Comparison of ENCODE assay signal across 26 cellular contexts in the genomic region with DNA sequence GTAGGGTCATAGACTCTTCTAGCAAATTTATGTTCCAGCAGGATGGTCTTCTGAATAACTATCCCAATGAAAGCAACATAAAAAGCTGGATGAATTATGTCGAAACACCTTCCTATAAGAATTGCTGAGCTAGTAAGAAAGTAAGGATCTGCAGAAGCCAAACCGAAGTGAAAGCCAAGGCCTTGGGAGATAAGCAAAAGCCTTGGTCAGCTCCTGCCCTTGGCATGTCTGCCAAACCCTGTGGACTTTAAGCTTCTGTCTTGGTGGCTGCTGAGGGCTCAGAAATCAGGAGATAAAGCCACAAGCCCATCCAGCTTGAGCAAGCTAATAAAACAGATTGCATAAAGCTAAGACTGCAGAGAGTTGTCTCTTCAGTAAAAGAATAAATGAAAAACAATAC.
"Had no signal": no experiment of that assay in that cellular context is flagged by ENCODE, and none has a peak within 500 bp of the region (broad histone marks: within the 10 kb centered on the region; RNA-seq: fewer than 3 reads in every experiment).

No MANE protein-coding gene starts in this region.

- H3K9me3 ChIP-seq: colonic mucosa, esophagus squamous epithelium, gastrocnemius medialis, lower lobe of right lung had no signal

- H3K27ac ChIP-seq: colonic mucosa, epithelial cell of prostate, esophagus squamous epithelium, gastrocnemius medialis, heart right ventricle, left lung, lower lobe of right lung had no signal

- DNase-seq: colonic mucosa; cortex of kidney; effector CD8-positive, alpha-beta T cell; effector memory CD8-positive, alpha-beta T cell; endodermal cell; erythroblast; esophagus squamous epithelium; foreskin fibroblast; foreskin melanocyte; gastrocnemius medialis; glutamatergic neuron; head of caudate nucleus; heart right ventricle; hippocampal formation; left cardiac atrium; left lung; left ventricle myocardium superior; lower lobe of right lung; mesendoderm; midbrain; naive B cell had no signal

- H3K27me3 ChIP-seq: colonic mucosa, esophagus squamous epithelium, gastrocnemius medialis, heart right ventricle, left lung had no signal

- ATAC-seq: effector memory CD8-positive, alpha-beta T cell; esophagus mucosa; gastrocnemius medialis; heart right ventricle; left cardiac atrium; left lung; left ventricle myocardium superior; lower lobe of right lung had no signal

- H3K4me3 ChIP-seq: colonic mucosa, esophagus squamous epithelium, gastrocnemius medialis, heart right ventricle, left lung, lower lobe of right lung had no signal

- H3K36me3 ChIP-seq: colonic mucosa, esophagus squamous epithelium, gastrocnemius medialis, heart right ventricle, left lung, lower lobe of right lung had no signal

- FAIRE-seq: endometrium, islet of Langerhans, keratinocyte had no signal

- H3K4me1 ChIP-seq: colonic mucosa, esophagus squamous epithelium, gastrocnemius medialis, heart right ventricle, left lung, lower lobe of right lung had no signal
